ENCODE assay signal across 11 cellular contexts in genomic region chr4:74873545-74874295, GRCh38. TPM values are rescaled to one million over a fixed set of nuclear protein-coding genes. Genes with fewer than 3 reads are reported as not detected.
DNase-seq lines count a peak whose midpoint lies in the region; ATAC-seq and TF ChIP-seq lines count a peak whose summit lies in the region.
"Had no signal": no experiment of that assay in that cellular context is flagged by ENCODE, and none has a peak within 500 bp of the region (broad histone marks: within the 10 kb centered on the region; RNA-seq: fewer than 3 reads in every experiment).

No MANE protein-coding gene starts in this region.

- TF ChIP-seq CTCF in brain (conservative IDR thresholded peaks at IDR 0.05), result no peak

- H3K36me3 Mint-ChIP-seq in brain, result no peaks in the 10 kb centered on the region

- peak overlapping the region in 4 of 5 experiments; percentile 10 to 58 (median 28) for H3K4me3 Mint-ChIP-seq in brain

- DNase-seq in DMS79 treated with DMSO at 0.1 percent for 48 hours (lab: John Stamatoyannopoulos, UW) (peak; percentile 96), NCI-H2227 (lab: John Stamatoyannopoulos, UW; ENCODE audit: unreplicated experiment) (no peak), C1 segment of cervical spinal cord (lab: John Stamatoyannopoulos, UW) (no peak)
- DNase-seq in activated naive CD4-positive, alpha-beta T cell treated with Interleukin-2 at 50 U/mL for 16 hours, result no peak
- no peak for DNase-seq in activated CD4-positive, alpha-beta T cell treated with anti-CD3 and anti-CD28 coated beads, Interleukin-2, amount 50 U/mL, for 1 hour
- DNase-seq: activated CD8-positive, alpha-beta memory T cell treated with anti-CD3 and anti-CD28 coated beads, Interleukin-2, amount 50 U/mL, for 48 hours; Caco-2; heart right ventricle had no signal

- peak; percentile 92 for ATAC-seq in GM21367 (IDR thresholded peaks at IDR 0.05; ENCODE audit: unreplicated experiment)
- ATAC-seq in HG03354 (IDR thresholded peaks at IDR 0.05; ENCODE audit: poor library complexity, severe bottlenecking, unreplicated experiment), result peak; percentile 93

- peak overlapping the region in 4 of 5 experiments; percentile 16 to 83 (median 50) for H3K27ac Mint-ChIP-seq in brain

- H3K4me1 Mint-ChIP-seq in brain, result peaks cover 26% of the 10 kb centered on the region

- H3K9me3 Mint-ChIP-seq in brain, result peaks cover 0 to 2% (median 0%) of the 10 kb centered on the region in 5 experiments

- peaks cover 3% of the 10 kb centered on the region for H3K27me3 Mint-ChIP-seq in brain

RNA-seq across cellular contexts. Expression of gene PARM1, which starts 59.2 kb away (rescaled TPM):
- 11.2 TPM for polyA plus RNA-seq in brain (ENCODE audit: insufficient read depth, low read depth, low replicate concordance)
